Comparison of ENCODE assay signal across 8 cellular contexts in genomic region chr15:56245871-56246814, GRCh38. TPM values are rescaled to one million over a fixed set of nuclear protein-coding genes. Genes with fewer than 3 reads are reported as not detected.
DNase-seq lines count a peak whose midpoint lies in the region; ATAC-seq, FAIRE-seq and TF ChIP-seq lines count a peak whose summit lies in the region.

No MANE protein-coding gene starts in this region.

- intact Hi-C loops in endothelial cell of umbilical vein (cut with micrococcal nuclease): loop anchor here (2.0 to 10.0 kb wide), 4 partner anchors 121 to 597 kb away; partner anchors contain the start of genes NEDD4 and TEX9

- H3K27ac ChIP-seq in endothelial cell of umbilical vein (ENCODE audit: insufficient read depth, low read depth, low read length): no peak overlapping the region

- peaks cover 22% of the 10 kb centered on the region for H3K4me1 ChIP-seq in endothelial cell of umbilical vein (ENCODE audit: control insufficient read depth, extremely low read depth, insufficient read depth, low read length)
- H3K4me1 ChIP-seq in mononuclear cell (ENCODE audit: insufficient read depth, low read length): peaks cover 23% of the 10 kb centered on the region

- FAIRE-seq in D721Med (lab: Jason Lieb, UNC): no peak
- FAIRE-seq in HTR-8/SVneo (lab: Jason Lieb, UNC): peak; percentile 58
- FAIRE-seq in endothelial cell of umbilical vein (lab: Jason Lieb, UNC): peak; percentile 84

- CTCF ChIA-PET in endothelial cell of umbilical vein (lab: Charles Lee): interaction anchor here (0.7 to 3.2 kb wide), 9 partner anchors 9 to 254 kb away, joined by 3 to 22 read pairs (median 6); partner anchors contain the start of gene NEDD4

- H3K27me3 ChIP-seq in endothelial cell of umbilical vein (ENCODE audit: control insufficient read depth in 2 of 2, insufficient read depth in 2 of 2, low read length in 2 of 2) (peaks cover 0 to under 1% of the 10 kb centered on the region in 2 experiments), mononuclear cell (ENCODE audit: insufficient read depth, low read length) (no peaks in the 10 kb centered on the region)

- dilution Hi-C loops in endothelial cell of umbilical vein (cut with MboI; ENCODE audit: extremely low pct_ligation_motif_present, low sequenced_read_pairs): no loop called here

- H3K9me1 ChIP-seq in endothelial cell of umbilical vein (replicated peaks; ENCODE audit: control insufficient read depth, extremely low read depth, insufficient read depth, low read length): no peaks in the 10 kb centered on the region

- H3K4me3 ChIP-seq in endothelial cell of umbilical vein (replicated peaks in 1 of 3; ENCODE audit: insufficient read depth in 1 of 3, low read depth in 1 of 3, low read length in 3 of 3) (peak overlapping the region in 2 of 3 experiments; percentile 16 to 32), mononuclear cell (ENCODE audit: low read length) (peak overlapping the region; percentile 25)

- peak; percentile 58 for ATAC-seq in GM21381 (IDR thresholded peaks at IDR 0.05; ENCODE audit: unreplicated experiment)

- no TSS peak for BruUV-seq in endothelial cell of umbilical vein (replicated peaks; lab: Mats Ljungman, UMichigan)

- TF ChIP-seq CTCF in D721Med (IDR thresholded peaks at IDR 0.05; ENCODE audit: insufficient read depth, missing control alignments): peak; percentile 100
- TF ChIP-seq CTCF in endothelial cell of umbilical vein (IDR thresholded peaks at IDR 0.05; ENCODE audit: extremely low read depth in 1 of 2, insufficient read depth in 1 of 2, low read depth in 1 of 2, low read length in 2 of 2): peak; percentile 100

- H4K20me1 ChIP-seq in endothelial cell of umbilical vein (replicated peaks; ENCODE audit: control insufficient read depth, extremely low read depth, insufficient read depth, low read length): no peaks in the 10 kb centered on the region

- H3K9ac ChIP-seq in endothelial cell of umbilical vein (replicated peaks; ENCODE audit: extremely low read depth, insufficient read depth, low read length): no peak overlapping the region

- H2AFZ ChIP-seq in endothelial cell of umbilical vein (ENCODE audit: low read depth, low read length): peak overlapping the region; percentile 57

- H3K9me3 ChIP-seq in endothelial cell of umbilical vein (replicated peaks; ENCODE audit: control insufficient read depth, insufficient read depth, low read length) (no peaks in the 10 kb centered on the region), mononuclear cell (ENCODE audit: low read depth, low read length) (no peaks in the 10 kb centered on the region)

- H3K4me2 ChIP-seq in endothelial cell of umbilical vein (ENCODE audit: insufficient read depth, low read length): peak overlapping the region; percentile 60

- H3K79me2 ChIP-seq in endothelial cell of umbilical vein (ENCODE audit: control insufficient read depth, insufficient read depth, low read length): peaks cover 27% of the 10 kb centered on the region

- TF ChIP-seq POLR2A in endothelial cell of umbilical vein (IDR thresholded peaks at IDR 0.05; ENCODE audit: low read depth, low read length): peak; percentile 24

- POLR2A ChIA-PET in endothelial cell of umbilical vein (lab: Charles Lee): interaction anchor here (0.6 kb wide), 1 partner anchor 132 kb away, joined by 5 read pairs; no protein-coding TSS in a partner anchor

- H3K36me3 ChIP-seq in endothelial cell of umbilical vein (ENCODE audit: control insufficient read depth in 2 of 2, extremely low read depth in 1 of 2, insufficient read depth in 2 of 2, low read length in 2 of 2): no peaks in the 10 kb centered on the region

- DNase-seq in D721Med (ENCODE audit: insufficient read length, low spot score) (peak; percentile 40), HTR-8/SVneo (ENCODE audit: insufficient read length, low spot score) (peak; percentile 73), NOMO-1 (lab: John Stamatoyannopoulos, UW; ENCODE audit: unreplicated experiment in 2 of 2) (peak; percentile 90 to 91), endothelial cell of umbilical vein (ENCODE audit: low read depth, low spot score) (peak; percentile 86)
- DNase-seq in activated CD8-positive, alpha-beta memory T cell treated with anti-CD3 and anti-CD28 coated beads for 4 hours (ENCODE audit: low read depth in 2 of 2): peak; percentile 69 to 71
- DNase-seq in stimulated activated CD8-positive, alpha-beta memory T cell treated with anti-CD3 and anti-CD28 coated beads, Interleukin-2, amount 100 ng/mL, for 48 hours (ENCODE audit: low read depth in 2 of 2): peak; percentile 77 to 84

TF ChIP-seq in endothelial cell of umbilical vein, 7 proteins besides CTCF, POLR2A, EP300 and RAD21:
- no peak for TF ChIP-seq MYC (IDR thresholded peaks at IDR 0.05; ENCODE audit: low read depth, low read length)
- no peak for TF ChIP-seq FOS (IDR thresholded peaks at IDR 0.05; ENCODE audit: borderline replicate concordance, insufficient read depth, low read length)
- no peak for TF ChIP-seq GATA2 (IDR thresholded peaks at IDR 0.05; ENCODE audit: insufficient read depth, insufficient read length, low read depth, low read length)
- no peak for TF ChIP-seq EZH2 (IDR thresholded peaks at IDR 0.05; ENCODE audit: borderline replicate concordance, low read depth, low read length, severe bottlenecking)
- TF ChIP-seq, protein P1, sequence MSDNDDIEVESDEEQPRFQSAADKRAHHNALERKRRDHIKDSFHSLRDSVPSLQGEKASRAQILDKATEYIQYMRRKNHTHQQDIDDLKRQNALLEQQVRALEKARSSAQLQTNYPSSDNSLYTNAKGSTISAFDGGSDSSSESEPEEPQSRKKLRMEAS (IDR thresholded peaks at IDR 0.05; ENCODE audit: insufficient read depth, insufficient read length): no peak
- no peak for TF ChIP-seq POLR2AphosphoS5 (IDR thresholded peaks at IDR 0.05; ENCODE audit: insufficient read depth, low read depth, low read length)
- no peak for TF ChIP-seq JUN (IDR thresholded peaks at IDR 0.05; ENCODE audit: borderline replicate concordance, insufficient read depth, insufficient read length, low read depth)

RNA-seq across cellular contexts. Expression of gene RFX7, which starts 2.5 kb away (rescaled TPM):
- total RNA-seq in endothelial cell of umbilical vein: 23.0 and 25.9 TPM in 2 replicates
- 5.7 and 6.3 TPM in 2 replicates for polyA plus RNA-seq in endothelial cell of umbilical vein
- 5.5 and 5.6 TPM in 2 replicates for polyA plus RNA-seq in endothelial cell of umbilical vein (2011; cell fraction: cytosol; rRNA removed)
- 18.8 and 22.1 TPM in 2 replicates for polyA plus RNA-seq in endothelial cell of umbilical vein (2011; cell fraction: nucleus; rRNA removed)
- polyA plus RNA-seq in endothelial cell of umbilical vein (2012): 11.3 and 13.2 TPM in 2 replicates
- polyA minus RNA-seq in endothelial cell of umbilical vein: 30.7 and 32.7 TPM in 2 replicates
- 10.5 TPM for polyA minus RNA-seq in endothelial cell of umbilical vein (2011; cell fraction: cytosol; rRNA and poly(A)+ RNA removed)
- polyA minus RNA-seq in endothelial cell of umbilical vein (2011; cell fraction: nucleus; rRNA and poly(A)+ RNA removed): 21.7 and 34.6 TPM in 2 replicates
- total RNA-seq in mononuclear cell: 15.5 TPM

Comparison
In these comparisons a context has a peak if more than half of its experiments do, and no peak if none do; other contexts are left out.
1. DNase-seq: peak in every context shown above with its lines; median percentile 90 in NOMO-1; 86 in endothelial cell of umbilical vein; 80 in stimulated activated CD8-positive, alpha-beta memory T cell treated with anti-CD3 and anti-CD28 coated beads, Interleukin-2, amount 100 ng/mL, for 48 hours; 73 in HTR-8/SVneo; 70 in activated CD8-positive, alpha-beta memory T cell treated with anti-CD3 and anti-CD28 coated beads for 4 hours; 40 in D721Med.